In genomic region chr5:126650463-126650862, GRCh38 we compare ENCODE assay signal across 1 cellular context.
TF ChIP-seq lines count a peak whose summit lies in the region.

No MANE protein-coding gene starts in this region.

TF ChIP-seq in HepG2, 621 proteins besides CTCF, POLR2A, EP300 and RAD21 (continued from another document and continues in another):
- no peak for TF ChIP-seq NFAT5 (CRISPR knock-in tag; IDR thresholded peaks at IDR 0.05)
- no peak for TF ChIP-seq FOXP1 (IDR thresholded peaks at IDR 0.05)
- TF ChIP-seq FOXP1 (CRISPR knock-in tag; IDR thresholded peaks at IDR 0.05) = peak; percentile 62
- TF ChIP-seq FOXK2 (IDR thresholded peaks at IDR 0.05) = no peak
- TF ChIP-seq ZNF407 (CRISPR knock-in tag; IDR thresholded peaks at IDR 0.05; ENCODE audit: not compliant biosample characterization) = no peak
- TF ChIP-seq ZNF280B (CRISPR knock-in tag; IDR thresholded peaks at IDR 0.05; ENCODE audit: borderline replicate concordance) = no peak
- no peak for TF ChIP-seq ZFYVE20 (CRISPR knock-in tag; IDR thresholded peaks at IDR 0.05; ENCODE audit: borderline replicate concordance, low read depth)
- TF ChIP-seq GRHL1 (CRISPR knock-in tag; conservative IDR thresholded peaks at IDR 0.05) = no peak
- TF ChIP-seq HNRNPL (IDR thresholded peaks at IDR 0.05; ENCODE audit: low read depth, low read length) = no peak
- no peak for TF ChIP-seq NR0B2 (CRISPR knock-in tag; IDR thresholded peaks at IDR 0.05)
- TF ChIP-seq SP140L (CRISPR knock-in tag; IDR thresholded peaks at IDR 0.05; ENCODE audit: borderline replicate concordance) = no peak
- TF ChIP-seq ATF3 (CRISPR knock-in tag; IDR thresholded peaks at IDR 0.05) = no peak
- TF ChIP-seq HES4 (CRISPR knock-in tag; IDR thresholded peaks at IDR 0.05; ENCODE audit: borderline replicate concordance) = no peak
- TF ChIP-seq GATAD2A (CRISPR knock-in tag; IDR thresholded peaks at IDR 0.05) = peak; percentile 62; the same call in 1 of the 2 replicates
- 0 out of 2 replicates have a peak, but pooled peaks have one; percentile 51 for TF ChIP-seq RFX5 (IDR thresholded peaks at IDR 0.05; ENCODE audit: low read depth, low read length)
- peak; percentile 62; the same call in 1 of the 2 replicates for TF ChIP-seq ONECUT2 (CRISPR knock-in tag; IDR thresholded peaks at IDR 0.05)
- TF ChIP-seq JUNB (CRISPR knock-in tag; IDR thresholded peaks at IDR 0.05; ENCODE audit: borderline replicate concordance) = no peak
- TF ChIP-seq MXD1 (CRISPR knock-in tag; IDR thresholded peaks at IDR 0.05) = no peak
- TF ChIP-seq MBD4 (IDR thresholded peaks at IDR 0.05; ENCODE audit: borderline replicate concordance, low read length) = no peak
- peak; percentile 77 for TF ChIP-seq ARID5B (CRISPR knock-in tag; IDR thresholded peaks at IDR 0.05)
- TF ChIP-seq ZNF576 (CRISPR knock-in tag; IDR thresholded peaks at IDR 0.05) = no peak
- TF ChIP-seq IKZF5 (CRISPR knock-in tag; IDR thresholded peaks at IDR 0.05) = no peak
- no peak for TF ChIP-seq SP5 (CRISPR knock-in tag; IDR thresholded peaks at IDR 0.05; ENCODE audit: borderline replicate concordance, low read depth)
- TF ChIP-seq FOXJ3 (CRISPR knock-in tag; IDR thresholded peaks at IDR 0.05; ENCODE audit: borderline replicate concordance) = 0 out of 2 replicates have a peak, but pooled peaks have one; percentile 28
- no peak for TF ChIP-seq SOX13 (IDR thresholded peaks at IDR 0.05)
- TF ChIP-seq SOX13 (CRISPR knock-in tag; conservative IDR thresholded peaks at IDR 0.05 in 1 of 2, IDR thresholded peaks at IDR 0.05 in 1 of 2) = peak in 1 of 2 experiments; percentile 76; a peak in 1 of 4 replicates
- TF ChIP-seq ATF4 (CRISPR knock-in tag; IDR thresholded peaks at IDR 0.05) = 0 out of 4 replicates have a peak, but pooled peaks of 1 of the 2 experiments have one; percentile 42
